In genomic region chr7:107581387-107582013, GRCh38 we compare ENCODE assay signal across 9 cellular contexts. TPM values are rescaled to one million over a fixed set of nuclear protein-coding genes. Genes with fewer than 3 reads are reported as not detected.
DNase-seq lines count a peak whose midpoint lies in the region; ATAC-seq and TF ChIP-seq lines count a peak whose summit lies in the region.
"Had no signal": no experiment of that assay in that cellular context is flagged by ENCODE, and none has a peak within 500 bp of the region (broad histone marks: within the 10 kb centered on the region; RNA-seq: fewer than 3 reads in every experiment).

No MANE protein-coding gene starts in this region.

- TF ChIP-seq POLR2A in gastrocnemius medialis (IDR thresholded peaks at IDR 0.05) = peak; percentile 22 to 35

- DNase-seq in HFFc6 (no peak), fibroblast of gingiva (ENCODE audit: low read depth) (peak; percentile 73), gastrocnemius medialis (no peak), left lobe of liver (ENCODE audit: low spot score) (no peak), SKM-1 (lab: John Stamatoyannopoulos, UW; ENCODE audit: unreplicated experiment) (no peak)
- no peak for DNase-seq in NK-92 treated with Interleukin-12 subunit alpha and Interleukin-12 subunit beta, amount 100 ng/mL, for 24 hours (lab: John Stamatoyannopoulos, UW)
- DNase-seq: caudate nucleus had no signal

- intact Hi-C loops in gastrocnemius medialis (cut with DNase I; ENCODE audit: low total_unique reads) = loop anchor here (1.0 to 5.0 kb wide), 5 partner anchors 119 to 1469 kb away; partner anchors contain the start of genes DLD, DNAJB9, SYPL1 and THAP5

- ATAC-seq in gastrocnemius medialis = peak; percentile 74 to 80
- no peak for ATAC-seq in left lobe of liver
- no peak for ATAC-seq in HG03039 (IDR thresholded peaks at IDR 0.05; ENCODE audit: unreplicated experiment)

- peak overlapping the region; percentile 90 for H3K4me3 Mint-ChIP-seq in HFFc6

- in situ Hi-C loops in gastrocnemius medialis (cut with MboI; ENCODE audit: low sequenced_read_pairs in 4 of 4) = loop anchor here in 3 of 4 donors (25.0 kb wide), 2 partner anchors 306 to 394 kb away; partner anchors contain the start of gene DLD (in 2 of the 3)

- H3K4me1 ChIP-seq in gastrocnemius medialis = peaks cover 10 to 12% of the 10 kb centered on the region in 2 donors

- peaks cover 2% of the 10 kb centered on the region; the same call in 1 of the 2 replicates for H3K27me3 Mint-ChIP-seq in HFFc6 (ENCODE audit: insufficient read depth)

- H3K27ac ChIP-seq in gastrocnemius medialis = peak overlapping the region; percentile 89 to 95 (median 92)

- no peak for TF ChIP-seq CTCF in HFFc6 (IDR thresholded peaks at IDR 0.05)
- no peak for TF ChIP-seq CTCF in WI38 (IDR thresholded peaks at IDR 0.05; ENCODE audit: low read depth, low read length)
- TF ChIP-seq CTCF in gastrocnemius medialis (IDR thresholded peaks at IDR 0.05 in 4 of 5, conservative IDR thresholded peaks at IDR 0.05 in 1 of 5) = no peak

- H3K4me3 ChIP-seq in WI38 (ENCODE audit: low read depth, low read length) (peak overlapping the region; percentile 86), gastrocnemius medialis (peak overlapping the region; percentile 68 to 82 (median 82))

- H3K4me1 Mint-ChIP-seq in HFFc6 (ENCODE audit: low read depth) = peaks cover 30% of the 10 kb centered on the region

- H3K27me3 ChIP-seq in gastrocnemius medialis = no peaks in the 10 kb centered on the region

- peak overlapping the region; percentile 43 for H3K27ac Mint-ChIP-seq in HFFc6

- no peaks in the 10 kb centered on the region for H3K9me3 ChIP-seq in gastrocnemius medialis

- no peaks in the 10 kb centered on the region for H3K9me3 Mint-ChIP-seq in HFFc6

- H3K36me3 ChIP-seq in gastrocnemius medialis = peaks cover 0 to 8% of the 10 kb centered on the region in 2 donors

- peaks cover 20% of the 10 kb centered on the region for H3K36me3 Mint-ChIP-seq in HFFc6 (ENCODE audit: low read depth)

RNA-seq across cellular contexts. Expression of gene BCAP29, which starts 1.5 kb away (rescaled TPM):
- total RNA-seq in HFFc6 (2021; fragmentation: NEBNext Ultra II Directional; extraction: Animal tissue kit (Norgen Biotek cat#: 25700)) = 10 to 100 TPM; 70.7 to 92.2 (median 89.0) TPM
- total RNA-seq in gastrocnemius medialis = 100 to 1,000 TPM; 125 to 152 (median 129) TPM
- total RNA-seq in left lobe of liver = 25.1 TPM

RNA-seq across cellular contexts. Expression of gene DUS4L, which starts 17.7 kb away (rescaled TPM):
- 1 to 10 TPM; 4.9 to 8.0 (median 6.3) TPM for total RNA-seq in HFFc6 (2021; fragmentation: NEBNext Ultra II Directional; extraction: Animal tissue kit (Norgen Biotek cat#: 25700))
- 1 to 10 TPM; 3.1 to 5.8 (median 3.6) TPM for total RNA-seq in gastrocnemius medialis
- total RNA-seq in left lobe of liver = 3.1 TPM

RNA-seq across cellular contexts. Expression of gene COG5, which starts 17.8 kb away (rescaled TPM):
- total RNA-seq in HFFc6 (2021; fragmentation: NEBNext Ultra II Directional; extraction: Animal tissue kit (Norgen Biotek cat#: 25700)) = 10 to 100 TPM; 25.6 to 34.8 (median 31.6) TPM
- 10 to 100 TPM; 20.8 to 49.7 (median 25.7) TPM for total RNA-seq in gastrocnemius medialis
- 12.9 TPM for total RNA-seq in left lobe of liver

Comparison
In these comparisons a context has a peak if more than half of its experiments do, and no peak if none do; other contexts are left out.
1. ATAC-seq: peak in gastrocnemius medialis (2 of 2); none in left lobe of liver (single experiment) and HG03039 (single experiment).